ENCODE assay signal across 18 cellular contexts in the genomic region with DNA sequence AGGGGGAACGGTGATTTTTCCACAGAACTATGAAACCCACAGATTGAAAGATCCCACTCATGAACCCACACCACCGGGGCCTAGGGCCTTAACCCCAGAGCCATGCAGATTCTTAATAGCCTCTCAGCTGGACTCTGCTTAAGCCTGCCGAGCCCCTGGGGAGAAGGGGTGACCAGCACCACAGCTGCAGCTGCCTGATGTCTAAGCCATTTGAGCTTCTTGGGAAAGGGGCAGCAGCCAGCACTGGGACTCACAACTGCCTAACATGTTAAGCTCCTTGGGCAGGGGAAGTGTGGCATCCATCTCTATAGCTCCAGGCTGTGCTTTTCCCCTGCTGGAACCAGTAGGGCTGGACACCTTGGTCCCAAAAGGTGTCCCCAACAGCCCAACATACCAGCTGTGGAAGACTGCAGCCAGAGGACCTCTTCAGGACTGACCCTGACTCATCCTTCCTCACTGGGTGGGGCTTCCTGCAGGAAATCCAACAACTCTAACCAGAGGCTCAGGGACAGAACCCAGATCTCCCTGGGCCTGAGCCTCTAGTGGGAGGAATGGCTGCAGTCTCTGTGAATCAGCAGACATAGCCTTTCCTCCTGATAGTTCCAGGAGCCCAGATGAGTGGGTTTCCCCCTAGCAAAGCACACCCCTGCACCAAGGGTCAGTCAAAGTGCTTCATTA. TPM values are rescaled to one million over a fixed set of nuclear protein-coding genes. Genes with fewer than 3 reads are reported as not detected.
"Had no signal": no experiment of that assay in that cellular context is flagged by ENCODE, and none has a peak within 500 bp of the region (broad histone marks: within the 10 kb centered on the region; RNA-seq: fewer than 3 reads in every experiment).

No MANE protein-coding gene starts in this region.

- ATAC-seq: activated T-helper 17 cell treated with anti-CD3 and anti-CD28 coated beads, Interleukin-2, amount 50 U/mL, for 72 hours; left lobe of liver; natural killer cell had no signal

- H3K9me3 Mint-ChIP-seq: T-helper 2 cell treated with Interferon-gamma antibody and Interleukin-4, amounts not matched to agents 5 μg/mL and 100 μg/mL, for 36 hours; type B pancreatic cell had no signal

- H3K27me3 ChIP-seq: brain microvascular endothelial cell had no signal

- H3K36me3 Mint-ChIP-seq: memory B cell, natural killer cell, type B pancreatic cell had no signal

- H3K4me3 Mint-ChIP-seq: activated T-helper 17 cell treated with anti-CD3 and anti-CD28 coated beads, Interleukin-2, amount 50 U/mL, for 72 hours; memory B cell; natural killer cell; T-helper 2 cell treated with Interferon-gamma antibody and Interleukin-4, amounts not matched to agents 5 μg/mL and 100 μg/mL, for 36 hours; type B pancreatic cell had no signal

- H3K36me3 ChIP-seq: brain microvascular endothelial cell had no signal

- DNase-seq: activated CD4-positive, alpha-beta T cell treated with anti-CD3 and anti-CD28 coated beads, Interleukin-2, amount 50 U/mL, for 48 hours; activated CD4-positive, CD25-positive, alpha-beta regulatory T cell treated with anti-CD3 and anti-CD28 coated beads, Interleukin-2, amount 50 U/mL, for 72 hours; activated naive CD4-positive, alpha-beta T cell treated with Interleukin-2 at 50 U/mL for 16 hours; anterior cingulate cortex; brain microvascular endothelial cell; cerebellar nuclear complex; effector memory CD4-positive, alpha-beta T cell; natural killer cell; stimulated activated CD4-positive, alpha-beta T cell treated with anti-CD3 and anti-CD28 coated beads, Interleukin-4, amount 100 ng/mL, for 1 hour; stimulated activated naive CD4-positive, alpha-beta T cell; substantia nigra had no signal

- H3K27me3 Mint-ChIP-seq: type B pancreatic cell had no signal

- H3K27ac Mint-ChIP-seq: activated T-helper 17 cell treated with anti-CD3 and anti-CD28 coated beads, Interleukin-2, amount 50 U/mL, for 72 hours; memory B cell; natural killer cell; T-helper 2 cell treated with Interferon-gamma antibody and Interleukin-4, amounts not matched to agents 5 μg/mL and 100 μg/mL, for 36 hours; type B pancreatic cell had no signal

- H3K4me1 Mint-ChIP-seq: activated T-helper 17 cell treated with anti-CD3 and anti-CD28 coated beads, Interleukin-2, amount 50 U/mL, for 72 hours; memory B cell; natural killer cell had no signal

RNA-seq across cellular contexts. Expression of a gene that starts 34.6 kb away (rescaled TPM):
- total RNA-seq: activated T-helper 17 cell treated with anti-CD3 and anti-CD28 coated beads, Interleukin-2, amount 50 U/mL, for 72 hours; natural killer cell; skeletal muscle tissue had no signal
- polyA plus RNA-seq: keratinocyte had no signal
